ENCODE assay signal across 11 cellular contexts in the genomic region with DNA sequence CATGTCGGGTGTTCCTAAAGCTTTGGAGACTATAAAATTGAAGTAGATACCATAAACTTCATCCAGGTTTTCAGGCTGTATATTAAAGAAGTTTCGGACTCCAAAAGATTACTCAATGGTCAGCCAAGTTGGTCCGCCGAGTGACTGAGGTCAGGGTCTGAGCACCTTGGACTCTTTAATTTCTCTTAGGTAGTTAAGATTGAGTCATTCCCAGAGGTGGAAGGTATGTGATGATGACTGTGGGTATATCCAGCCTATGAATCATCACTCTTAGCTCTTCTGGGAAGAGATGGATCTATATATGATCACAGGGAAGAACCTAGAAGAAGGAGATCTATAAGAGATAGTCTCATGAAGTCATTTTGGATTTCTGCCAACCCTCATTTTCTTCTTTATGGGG. TPM values are rescaled to one million over a fixed set of nuclear protein-coding genes. Genes with fewer than 3 reads are reported as not detected.
A peak's percentile ranks its signal among the peaks of the same experiment; 100 is the strongest.
DNase-seq lines count a peak whose midpoint lies in the region; ATAC-seq, FAIRE-seq and TF ChIP-seq lines count a peak whose summit lies in the region.
"Had no signal": no experiment of that assay in that cellular context is flagged by ENCODE, and none has a peak within 500 bp of the region (broad histone marks: within the 10 kb centered on the region; RNA-seq: fewer than 3 reads in every experiment).

No MANE protein-coding gene starts in this region.

- peak overlapping the region; percentile 61 for H3K27ac Mint-ChIP-seq in activated T-cell treated with anti-CD3 and anti-CD28 coated beads, Interleukin-2, amount 50 U/mL, for 24 hours
- no peak overlapping the region for H3K27ac Mint-ChIP-seq in astrocyte (ENCODE audit: unreplicated experiment)

- H3K9ac ChIP-seq in astrocyte (ENCODE audit: low read length) = no peak overlapping the region
- no peak overlapping the region for H3K9ac ChIP-seq in subcutaneous abdominal adipose tissue (ENCODE audit: low read length in 5 of 5)

- peaks cover 28% of the 10 kb centered on the region for H3K79me2 ChIP-seq in astrocyte (ENCODE audit: insufficient read depth, low read length)

- H3K4me1 Mint-ChIP-seq in activated T-cell treated with anti-CD3 and anti-CD28 coated beads, Interleukin-2, amount 50 U/mL, for 24 hours (ENCODE audit: low read depth) = peaks cover 81% of the 10 kb centered on the region
- H3K4me1 Mint-ChIP-seq in activated T-cell treated with anti-CD3 and anti-CD28 coated beads, Interleukin-2, amount 50 U/mL, for 4 hours (ENCODE audit: low read depth) = peaks cover 76% of the 10 kb centered on the region
- peaks cover 23% of the 10 kb centered on the region for H3K4me1 Mint-ChIP-seq in astrocyte (ENCODE audit: low read depth, unreplicated experiment)

- H2AFZ ChIP-seq in astrocyte (ENCODE audit: low read depth, low read length) = no peak overlapping the region

- peaks cover 4% of the 10 kb centered on the region for H3K27me3 ChIP-seq in astrocyte (ENCODE audit: insufficient read depth, low read length)
- no peaks in the 10 kb centered on the region for H3K27me3 ChIP-seq in kidney epithelial cell (ENCODE audit: control insufficient read depth, insufficient read depth, low read length)
- H3K27me3 ChIP-seq in subcutaneous abdominal adipose tissue (ENCODE audit: control insufficient read depth in 5 of 5, insufficient read depth in 4 of 5, low read length in 5 of 5) = no peaks in the 10 kb centered on the region
- H3K27me3 ChIP-seq: brain microvascular endothelial cell had no signal

- H3K27me3 Mint-ChIP-seq in activated T-cell treated with anti-CD3 and anti-CD28 coated beads, Interleukin-2, amount 50 U/mL, for 24 hours = peaks cover 2% of the 10 kb centered on the region
- no peaks in the 10 kb centered on the region for H3K27me3 Mint-ChIP-seq in activated T-cell treated with anti-CD3 and anti-CD28 coated beads, Interleukin-2, amount 50 U/mL, for 4 hours (ENCODE audit: low read depth)
- H3K27me3 Mint-ChIP-seq in astrocyte (ENCODE audit: low read depth, unreplicated experiment) = peaks cover 7% of the 10 kb centered on the region

- no peak overlapping the region for H3K4me3 Mint-ChIP-seq in activated T-cell treated with anti-CD3 and anti-CD28 coated beads, Interleukin-2, amount 50 U/mL, for 24 hours
- no peak overlapping the region for H3K4me3 Mint-ChIP-seq in activated T-cell treated with anti-CD3 and anti-CD28 coated beads, Interleukin-2, amount 50 U/mL, for 4 hours
- H3K4me3 Mint-ChIP-seq in astrocyte (ENCODE audit: unreplicated experiment) = no peak overlapping the region

- H3K9me3 ChIP-seq in astrocyte (ENCODE audit: insufficient read depth, low read depth, low read length) (no peaks in the 10 kb centered on the region), subcutaneous abdominal adipose tissue (ENCODE audit: control insufficient read depth in 5 of 5, low read length in 5 of 5) (no peaks in the 10 kb centered on the region)
- H3K9me3 ChIP-seq: thoracic aorta had no signal

- ATAC-seq in activated T-cell treated with anti-CD3 and anti-CD28 coated beads, Interleukin-2, amount 50 U/mL, for 4 hours = no peak
- ATAC-seq in HG02852 (IDR thresholded peaks at IDR 0.05; ENCODE audit: unreplicated experiment) (no peak), HG02678 (IDR thresholded peaks at IDR 0.05; ENCODE audit: unreplicated experiment) (no peak)

- no peak for FAIRE-seq in astrocyte (lab: Jason Lieb, UNC)

- H3K4me3 ChIP-seq in astrocyte (ENCODE audit: insufficient read depth, low read depth, low read length) (no peak overlapping the region), kidney epithelial cell (ENCODE audit: low read depth, low read length) (no peak overlapping the region), subcutaneous abdominal adipose tissue (ENCODE audit: low read depth in 1 of 5, low read length in 5 of 5) (peak overlapping the region in 3 of 5 donors; percentile 79 to 83 (median 81))

- no peaks in the 10 kb centered on the region for H3K36me3 ChIP-seq in astrocyte (ENCODE audit: insufficient read depth, low read length)
- no peaks in the 10 kb centered on the region for H3K36me3 ChIP-seq in kidney epithelial cell (ENCODE audit: control insufficient read depth, insufficient read depth, low read length)
- H3K36me3 ChIP-seq in subcutaneous abdominal adipose tissue (ENCODE audit: control insufficient read depth in 5 of 5, insufficient read depth in 5 of 5, low read length in 5 of 5) = no peaks in the 10 kb centered on the region
- H3K36me3 ChIP-seq: brain microvascular endothelial cell, thoracic aorta had no signal

- no peaks in the 10 kb centered on the region for H4K20me1 ChIP-seq in astrocyte (ENCODE audit: insufficient read depth, low read length)

- no peaks in the 10 kb centered on the region for H3K36me3 Mint-ChIP-seq in activated T-cell treated with anti-CD3 and anti-CD28 coated beads, Interleukin-2, amount 50 U/mL, for 24 hours (ENCODE audit: low read depth)
- no peaks in the 10 kb centered on the region for H3K36me3 Mint-ChIP-seq in activated T-cell treated with anti-CD3 and anti-CD28 coated beads, Interleukin-2, amount 50 U/mL, for 4 hours (ENCODE audit: insufficient read depth)
- H3K36me3 Mint-ChIP-seq in astrocyte (ENCODE audit: low read depth, unreplicated experiment) = no peaks in the 10 kb centered on the region

- H3K27ac ChIP-seq in astrocyte (ENCODE audit: low read depth, low read length) = no peak overlapping the region
- H3K27ac ChIP-seq in subcutaneous abdominal adipose tissue (ENCODE audit: low read depth, low read length) = peak overlapping the region; percentile 71
- H3K27ac ChIP-seq: brain microvascular endothelial cell, thoracic aorta had no signal

- peak overlapping the region; percentile 10 for H3K4me2 ChIP-seq in astrocyte (ENCODE audit: low read length)

- TF ChIP-seq CTCF in astrocyte (IDR thresholded peaks at IDR 0.05; ENCODE audit: insufficient read depth, low read depth, low read length) (no peak), kidney epithelial cell (IDR thresholded peaks at IDR 0.05; ENCODE audit: insufficient read depth, low read length, poor library complexity, severe bottlenecking) (no peak)

- no peak for DNase-seq in activated T-cell treated with anti-CD3 and anti-CD28 coated beads, Interleukin-2, amount 50 U/mL, for 24 hours
- no peak for DNase-seq in activated T-cell treated with anti-CD3 and anti-CD28 coated beads, Interleukin-2, amount 50 U/mL, for 4 hours
- no peak for DNase-seq in astrocyte (ENCODE audit: low read depth)
- peak; percentile 49 for DNase-seq in kidney epithelial cell (ENCODE audit: low read depth)
- no peak for DNase-seq in cerebellum (ENCODE audit: low spot score)
- DNase-seq: brain microvascular endothelial cell, NCI-H2107 had no signal

- H3K4me1 ChIP-seq in astrocyte (ENCODE audit: insufficient read depth, low read length) (peaks cover 21% of the 10 kb centered on the region), subcutaneous abdominal adipose tissue (ENCODE audit: control insufficient read depth in 5 of 5, insufficient read depth in 5 of 5, low read length in 5 of 5) (peaks cover 0 to 65% (median 39%) of the 10 kb centered on the region in 5 donors)

- no peaks in the 10 kb centered on the region for H3K9me3 Mint-ChIP-seq in activated T-cell treated with anti-CD3 and anti-CD28 coated beads, Interleukin-2, amount 50 U/mL, for 24 hours
- H3K9me3 Mint-ChIP-seq in activated T-cell treated with anti-CD3 and anti-CD28 coated beads, Interleukin-2, amount 50 U/mL, for 4 hours = no peaks in the 10 kb centered on the region
- H3K9me3 Mint-ChIP-seq in astrocyte (ENCODE audit: unreplicated experiment) = no peaks in the 10 kb centered on the region

RNA-seq across cellular contexts. Expression of gene ITGA6, which starts 3.3 kb away (rescaled TPM):
- 1 to 10 TPM; 4.2 to 7.0 (median 5.8) TPM for total RNA-seq in activated T-cell treated with anti-CD3 and anti-CD28 coated beads, Interleukin-2, amount 50 U/mL, for 4 hours
- total RNA-seq in astrocyte (21.1 and 35.3 TPM in 2 replicates), kidney epithelial cell (82.3 and 94.7 TPM in 2 replicates), cerebellum (30.9 TPM)

Comparison
In these comparisons a context has a peak if more than half of its experiments do, and no peak if none do; other contexts are left out.
1. H3K4me3 ChIP-seq: peak in subcutaneous abdominal adipose tissue (3 of 5); none in astrocyte (single experiment) and kidney epithelial cell (single experiment).